Comparison of ENCODE assay signal across 4 cellular contexts in genomic region chr7:153743435-153743834, GRCh38.
DNase-seq lines count a peak whose midpoint lies in the region; ATAC-seq, FAIRE-seq and TF ChIP-seq lines count a peak whose summit lies in the region.
"Not testable (repeated sequence)": the region's sequence is repeated elsewhere in the genome, so short reads cannot be mapped to it uniquely, and the experiment has no call there.

No MANE protein-coding gene starts in this region.

- H4K8ac ChIP-seq in IMR-90 (ENCODE audit: low read depth in 2 of 2, low read length in 2 of 2): not testable (repeated sequence)

- not testable (repeated sequence) for H2BK5ac ChIP-seq in IMR-90 (ENCODE audit: low read depth, low read length, poor library complexity, severe bottlenecking)

- not testable (repeated sequence) for H3K14ac ChIP-seq in IMR-90 (replicated peaks; ENCODE audit: low read depth, low read length)

- H3K9me1 ChIP-seq in IMR-90 (ENCODE audit: insufficient read depth, low read length); K562 (ENCODE audit: control insufficient read depth, insufficient read depth, low read length): not testable (repeated sequence)

- not testable (repeated sequence) for H3K27me3 ChIP-seq in IMR-90 (ENCODE audit: control insufficient read depth, insufficient read depth, low read length); K562 (ENCODE audit: control insufficient read depth in 2 of 2, insufficient read depth in 2 of 2, low read length in 2 of 2); HepG2 (ENCODE audit: control insufficient read depth in 1 of 2, insufficient read depth in 2 of 2, low read length in 2 of 2)

- not testable (repeated sequence) for H3K4me2 ChIP-seq in A549; IMR-90 (ENCODE audit: low read depth, low read length); K562 (ENCODE audit: insufficient read depth, low read length); HepG2 (ENCODE audit: low read depth, low read length)

- not testable (repeated sequence) for ATAC-seq in A549; IMR-90 (ENCODE audit: low read depth); K562; HepG2

- H2AK9ac ChIP-seq in IMR-90 (replicated peaks; ENCODE audit: low read depth, low read length, poor library complexity): not testable (repeated sequence)

- H2BK120ac ChIP-seq in IMR-90 (ENCODE audit: low read depth, low read length): not testable (repeated sequence)

- not testable (repeated sequence) for H3K9ac ChIP-seq in IMR-90 (ENCODE audit: low read depth, low read length); K562 (ENCODE audit: insufficient read depth in 1 of 2, low read depth in 2 of 2, low read length in 2 of 2); HepG2 (ENCODE audit: insufficient read depth, low read depth, low read length)

- H3K56ac ChIP-seq in IMR-90 (ENCODE audit: extremely low read depth, insufficient read depth, low read length): not testable (repeated sequence)

- not testable (repeated sequence) for H2AK5ac ChIP-seq in IMR-90 (ENCODE audit: low read depth, low read length)

- not testable (repeated sequence) for H3K9me3 ChIP-seq in A549; IMR-90 (ENCODE audit: control insufficient read depth, insufficient read depth, low read length); K562 (replicated peaks; ENCODE audit: control insufficient read depth, insufficient read depth, low read depth, low read length); HepG2 (ENCODE audit: low read length)

- not testable (repeated sequence) for H2BK20ac ChIP-seq in IMR-90 (ENCODE audit: low read depth, low read length)

- H3K79me2 ChIP-seq in K562 (ENCODE audit: control insufficient read depth, insufficient read depth, low read length); HepG2 (ENCODE audit: insufficient read depth, low read length): not testable (repeated sequence)

- not testable (repeated sequence) for H3K79me1 ChIP-seq in IMR-90 (ENCODE audit: low read depth in 1 of 2, low read length in 2 of 2)

- FAIRE-seq in A549 (lab: Jason Lieb, UNC); K562 (lab: Jason Lieb, UNC); HepG2 (lab: Jason Lieb, UNC): not testable (repeated sequence)

- POLR2A ChIA-PET in A549 (lab: Yijun Ruan, JAX); IMR-90 (lab: Charles Lee; ENCODE audit: unreplicated experiment); K562 (lab: Yijun Ruan, JAX); HepG2 (lab: Yijun Ruan, JAX): not testable (repeated sequence)

- CTCF ChIA-PET in A549 (lab: Yijun Ruan, JAX); IMR-90 (lab: Yijun Ruan, JAX); K562 (lab: Yijun Ruan, JAX; ENCODE audit: low intra/inter-chr PET ratio); HepG2 (lab: Yijun Ruan, JAX; ENCODE audit: low intra/inter-chr PET ratio, low total read pairs): not testable (repeated sequence)

- not testable (repeated sequence) for DNase-seq in A549 (ENCODE audit: low read depth in 1 of 2, low spot score in 1 of 2); IMR-90; K562 (ENCODE audit: extremely low read depth in 1 of 4, low spot score in 3 of 4); HepG2 (ENCODE audit: low spot score)

- not testable (repeated sequence) for H3K23ac ChIP-seq in IMR-90 (ENCODE audit: low read depth, low read length)

- H3K36me3 ChIP-seq in IMR-90 (ENCODE audit: control insufficient read depth, insufficient read depth, low read length); K562 (ENCODE audit: control insufficient read depth, insufficient read depth, low read length); HepG2 (replicated peaks in 1 of 2; ENCODE audit: control insufficient read depth in 1 of 2, insufficient read depth in 2 of 2, low read length in 2 of 2): not testable (repeated sequence)

- dilution Hi-C loops in IMR-90 (cut with HindIII; ENCODE audit: low sequenced_read_pairs, unreplicated experiment): not testable (repeated sequence)

- not testable (repeated sequence) for H4K20me1 ChIP-seq in IMR-90 (ENCODE audit: insufficient read depth, low read length); K562 (replicated peaks; ENCODE audit: control insufficient read depth, insufficient read depth, low read length); HepG2 (ENCODE audit: insufficient read depth, low read length)

- not testable (repeated sequence) for BruUV-seq in IMR-90 (replicated peaks; lab: Mats Ljungman, UMichigan); K562 (replicated peaks; lab: Mats Ljungman, UMichigan); HepG2 (replicated peaks; lab: Mats Ljungman, UMichigan)

- H3K18ac ChIP-seq in IMR-90 (ENCODE audit: low read depth, low read length): not testable (repeated sequence)

- H4K91ac ChIP-seq in IMR-90 (ENCODE audit: insufficient read depth, low read depth, low read length): not testable (repeated sequence)

- TF ChIP-seq RAD21 in A549 (conservative IDR thresholded peaks at IDR 0.05 in 1 of 2, IDR thresholded peaks at IDR 0.05 in 1 of 2); IMR-90 (IDR thresholded peaks at IDR 0.05; ENCODE audit: low read length); K562 (CRISPR knock-in tag; conservative IDR thresholded peaks at IDR 0.05 in 1 of 2, IDR thresholded peaks at IDR 0.05 in 1 of 2); HepG2 (CRISPR knock-in tag; IDR thresholded peaks at IDR 0.05): not testable (repeated sequence)

- H3K27ac ChIP-seq in A549; IMR-90 (ENCODE audit: insufficient read depth, low read length); K562 (ENCODE audit: extremely low read depth, low read depth, low read length); HepG2 (ENCODE audit: extremely low read length, insufficient read depth, low read length): not testable (repeated sequence)

- TF ChIP-seq POLR2A in A549 (IDR thresholded peaks at IDR 0.05; ENCODE audit: low read length); IMR-90 (IDR thresholded peaks at IDR 0.05; ENCODE audit: low read depth, low read length); K562 (conservative IDR thresholded peaks at IDR 0.05); HepG2 (IDR thresholded peaks at IDR 0.05; ENCODE audit: insufficient read depth in 1 of 2, low read depth in 2 of 2, low read length in 2 of 2): not testable (repeated sequence)

- not testable (repeated sequence) for TF ChIP-seq CTCF in A549 (IDR thresholded peaks at IDR 0.05); IMR-90 (conservative IDR thresholded peaks at IDR 0.05; ENCODE audit: low read depth, low read length); K562 (IDR thresholded peaks at IDR 0.05 in 2 of 3, conservative IDR thresholded peaks at IDR 0.05 in 1 of 3; ENCODE audit: insufficient read depth in 2 of 3, low read depth in 1 of 3, low read length in 3 of 3); HepG2 (CRISPR knock-in tag; IDR thresholded peaks at IDR 0.05)

- not testable (repeated sequence) for H3K4me1 ChIP-seq in A549; IMR-90 (ENCODE audit: control insufficient read depth, insufficient read depth, low read length); K562 (replicated peaks in 1 of 2; ENCODE audit: control insufficient read depth in 2 of 2, insufficient read depth in 2 of 2, low read length in 2 of 2); HepG2 (ENCODE audit: insufficient read depth, low read length)

- in situ Hi-C loops in IMR-90 (cut with MboI; ENCODE audit: low sequenced_read_pairs); K562 (cut with MboI); HepG2 (cut with HindIII; ENCODE audit: extremely low pct_ligation_motif_present, low pct_unique_long_range_greater_than_20kb): not testable (repeated sequence)

- H3K4ac ChIP-seq in IMR-90 (ENCODE audit: low read depth, low read length): not testable (repeated sequence)

- H3K4me3 ChIP-seq in A549; IMR-90 (ENCODE audit: insufficient read depth, low read depth, low read length); K562; HepG2 (replicated peaks in 1 of 3; ENCODE audit: insufficient read depth in 1 of 3, low read depth in 2 of 3, low read length in 3 of 3): not testable (repeated sequence)

- H2AFZ ChIP-seq in IMR-90 (replicated peaks; ENCODE audit: low read length, poor library complexity); K562 (ENCODE audit: low read depth, low read length); HepG2 (ENCODE audit: low read length): not testable (repeated sequence)

- 3% methylated on average over 2 of the region's 2 CpGs for WGBS in A549 (ENCODE audit: missing lambda C conversion rate)
- no CpG with 5 or more reads among the region's 2 CpGs for WGBS in IMR-90 (ENCODE audit: extremely low coverage in 2 of 2, insufficient read length in 1 of 2), 2 experiments
- WGBS in K562 (ENCODE audit: insufficient coverage, low coverage, missing lambda C conversion rate): 0% methylated on average over 2 of the region's 2 CpGs
- 2% methylated on average over 2 of the region's 2 CpGs for WGBS in HepG2 (ENCODE audit: low lambda C conversion rate)

- TF ChIP-seq EP300 in A549 (IDR thresholded peaks at IDR 0.05); K562 (IDR thresholded peaks at IDR 0.05; ENCODE audit: low read length); HepG2 (IDR thresholded peaks at IDR 0.05; ENCODE audit: low read depth in 2 of 2, low read length in 2 of 2); HepG2 (CRISPR knock-in tag; IDR thresholded peaks at IDR 0.05; ENCODE audit: borderline replicate concordance): not testable (repeated sequence)

- not testable (repeated sequence) for H2BK15ac ChIP-seq in IMR-90 (ENCODE audit: low read depth, low read length)

- intact Hi-C loops in IMR-90 (cut with micrococcal nuclease); K562 (cut with micrococcal nuclease); HepG2 (cut with micrococcal nuclease; ENCODE audit: unreplicated experiment): not testable (repeated sequence)

- H4K5ac ChIP-seq in IMR-90 (ENCODE audit: low read depth, low read length): not testable (repeated sequence)
